15 cellular contexts compared by ENCODE assay signal in the genomic region with DNA sequence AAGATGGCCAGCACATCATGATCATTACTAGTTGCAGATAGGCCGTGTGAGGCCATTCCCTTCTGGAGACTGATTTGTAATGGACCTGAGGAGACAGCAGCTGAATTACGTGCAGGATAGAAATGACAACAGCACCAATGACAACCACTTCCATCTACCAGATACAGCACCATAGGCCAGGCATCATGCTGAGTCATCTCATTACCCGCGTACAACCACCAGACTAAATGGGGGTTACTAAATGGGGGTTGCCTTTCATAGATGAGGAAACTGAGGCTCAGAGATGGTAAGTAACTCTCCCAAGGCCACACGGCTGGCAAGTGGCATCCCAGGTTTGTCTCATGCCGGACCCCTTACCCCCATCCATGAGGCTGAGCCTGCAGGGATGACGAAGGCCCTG. TPM values are rescaled to one million over a fixed set of nuclear protein-coding genes. Genes with fewer than 3 reads are reported as not detected.
DNase-seq lines count a peak whose midpoint lies in the region; ATAC-seq and TF ChIP-seq lines count a peak whose summit lies in the region.
"Had no signal": no experiment of that assay in that cellular context is flagged by ENCODE, and none has a peak within 500 bp of the region (broad histone marks: within the 10 kb centered on the region; RNA-seq: fewer than 3 reads in every experiment).

No MANE protein-coding gene starts in this region.

- no peak overlapping the region for H3K27ac ChIP-seq in RWPE1

- H3K27me3 Mint-ChIP-seq in chondrocyte (ENCODE audit: low read depth) (peaks cover 11% of the 10 kb centered on the region), endothelial cell (ENCODE audit: unreplicated experiment) (no peaks in the 10 kb centered on the region)

- H3K4me1 Mint-ChIP-seq in chondrocyte (ENCODE audit: low read depth) = peaks cover 6% of the 10 kb centered on the region
- no peaks in the 10 kb centered on the region for H3K4me1 Mint-ChIP-seq in endothelial cell (ENCODE audit: unreplicated experiment)

- CTCF ChIA-PET in RWPE1 (lab: Yijun Ruan, JAX) = no interaction called here

- H3K36me3 Mint-ChIP-seq in chondrocyte (ENCODE audit: low read depth) (no peaks in the 10 kb centered on the region), endothelial cell (ENCODE audit: low read depth, unreplicated experiment) (no peaks in the 10 kb centered on the region)

- H3K9me3 Mint-ChIP-seq in chondrocyte (ENCODE audit: low read depth) = no peaks in the 10 kb centered on the region
- H3K9me3 Mint-ChIP-seq in endothelial cell (ENCODE audit: unreplicated experiment) = no peaks in the 10 kb centered on the region

- ATAC-seq in GM18907 (IDR thresholded peaks at IDR 0.05; ENCODE audit: unreplicated experiment) (peak; percentile 57), HG03354 (IDR thresholded peaks at IDR 0.05; ENCODE audit: poor library complexity, severe bottlenecking, unreplicated experiment) (peak; percentile 77), GM21528 (IDR thresholded peaks at IDR 0.05; ENCODE audit: low FRiP score, unreplicated experiment) (no peak)

- POLR2A ChIA-PET in RWPE1 (lab: Yijun Ruan, JAX; ENCODE audit: low non-redundant PET) = no interaction called here

- peak; percentile 46 for DNase-seq in A172 (ENCODE audit: low spot score)
- DNase-seq in chondrocyte (ENCODE audit: low spot score) = peak; percentile 41
- no peak for DNase-seq in midbrain (lab: John Stamatoyannopoulos, UW)
- DNase-seq in RWPE1 (ENCODE audit: low spot score) = no peak
- no peak for DNase-seq in endothelial cell (ENCODE audit: low spot score)
- DNase-seq: BE2C; foreskin melanocyte; NCI-H1417 treated with DMSO at 0.1 percent for 48 hours; NCI-H526; SHP77; stimulated activated CD4-positive, alpha-beta T cell treated with anti-CD3 and anti-CD28 coated beads, Interleukin-4, amount 100 ng/mL, for 1 hour; stimulated activated naive CD4-positive, alpha-beta T cell treated with Interleukin-2 at 50 U/mL for 16 hours had no signal

- H3K4me3 Mint-ChIP-seq in chondrocyte (ENCODE audit: unreplicated experiment) (no peak overlapping the region), endothelial cell (ENCODE audit: unreplicated experiment) (no peak overlapping the region)

- no peak overlapping the region for H3K27ac Mint-ChIP-seq in chondrocyte (ENCODE audit: unreplicated experiment)
- H3K27ac Mint-ChIP-seq in endothelial cell (ENCODE audit: unreplicated experiment) = no peak overlapping the region

- TF ChIP-seq CTCF in chondrocyte (IDR thresholded peaks at IDR 0.05) = no peak
- no peak for TF ChIP-seq CTCF in RWPE1 (conservative IDR thresholded peaks at IDR 0.05; ENCODE audit: low read depth)
- TF ChIP-seq CTCF in endothelial cell (IDR thresholded peaks at IDR 0.05; ENCODE audit: unreplicated experiment) = no peak

RNA-seq across cellular contexts. Expression of gene FAM107A, which starts 32.8 kb away (rescaled TPM):
- not detected in 2 replicates for total RNA-seq in A172 (2014; rRNA removed; shearing (Covaris generic))
- total RNA-seq in chondrocyte (not detected in 3 replicates), endothelial cell (ENCODE audit: unreplicated experiment) (0.18 TPM)

RNA-seq across cellular contexts. Expression of gene FAM3D, which starts 56.6 kb away (rescaled TPM):
- not detected in 2 replicates for total RNA-seq in A172 (2014; rRNA removed; shearing (Covaris generic))
- total RNA-seq in chondrocyte = not detected in 3 replicates
- not detected for total RNA-seq in endothelial cell (ENCODE audit: unreplicated experiment)

Comparison
In these comparisons a context has a peak if more than half of its experiments do, and no peak if none do; other contexts are left out.
1. DNase-seq: peak in A172 (single experiment) and chondrocyte (single experiment); none in midbrain (single experiment), RWPE1 (single experiment) and endothelial cell (single experiment).